7 cellular contexts compared by ENCODE assay signal in genomic region chr9:127424669-127424986, GRCh38. TPM values are rescaled to one million over a fixed set of nuclear protein-coding genes. Genes with fewer than 3 reads are reported as not detected.
DNase-seq lines count a peak whose midpoint lies in the region; ATAC-seq and TF ChIP-seq lines count a peak whose summit lies in the region.

No MANE protein-coding gene starts in this region.

- TF ChIP-seq EP300 in gastroesophageal sphincter (IDR thresholded peaks at IDR 0.05), result no peak

- H3K36me3 ChIP-seq in gastroesophageal sphincter (peaks cover 0 to 19% of the 10 kb centered on the region in 2 donors), gastrocnemius medialis (peaks cover 0 to 13% of the 10 kb centered on the region in 2 donors)

- H3K27me3 ChIP-seq in gastroesophageal sphincter, result no peaks in the 10 kb centered on the region
- H3K27me3 ChIP-seq in gastrocnemius medialis, result no peaks in the 10 kb centered on the region

- H3K9me3 ChIP-seq in gastroesophageal sphincter, result no peaks in the 10 kb centered on the region
- no peaks in the 10 kb centered on the region for H3K9me3 ChIP-seq in gastrocnemius medialis

- WGBS in gastroesophageal sphincter (ENCODE audit: low coverage in 1 of 2), 2 donors, result 1 to 3% methylated on average over 8 to 12 of the region's 13 CpGs

- intact Hi-C loops in gastrocnemius medialis (cut with DNase I; ENCODE audit: low total_unique reads), result loop anchor here (1.0 kb wide), 3 partner anchors 27 to 200 kb away; partner anchors contain the start of genes LRSAM1 and RPL12

- TF ChIP-seq POLR2A in gastroesophageal sphincter (IDR thresholded peaks at IDR 0.05) (no peak), gastrocnemius medialis (IDR thresholded peaks at IDR 0.05) (no peak)

- DNase-seq in activated CD4-positive, alpha-beta T cell treated with anti-CD3 and anti-CD28 coated beads, Interleukin-2, amount 50 U/mL, for 4 hours, result peak; percentile 33 to 40
- DNase-seq in gastrocnemius medialis (peak in 1 of 2 donors; percentile 14), NCI-H2107 (lab: John Stamatoyannopoulos, UW) (no peak), occipital lobe (lab: John Stamatoyannopoulos, UW) (no peak)

- TF ChIP-seq CTCF in gastroesophageal sphincter (IDR thresholded peaks at IDR 0.05) (no peak), gastrocnemius medialis (IDR thresholded peaks at IDR 0.05 in 4 of 5, conservative IDR thresholded peaks at IDR 0.05 in 1 of 5) (no peak)

- H3K4me1 ChIP-seq in gastroesophageal sphincter (peaks cover 7 to 61% (median 21%) of the 10 kb centered on the region in 3 donors), gastrocnemius medialis (peaks cover 34 to 36% of the 10 kb centered on the region in 2 donors)

- H3K27ac ChIP-seq in gastroesophageal sphincter, result peak overlapping the region; percentile 59 to 93 (median 92)
- peak overlapping the region; percentile 91 to 97 (median 95) for H3K27ac ChIP-seq in gastrocnemius medialis

- in situ Hi-C loops in gastrocnemius medialis (cut with MboI; ENCODE audit: low sequenced_read_pairs in 4 of 4), result loop anchor here in 1 of 4 donors (25.0 kb wide), 1 partner anchor 487 kb away; no protein-coding TSS in a partner anchor

- ATAC-seq in GM18870 (IDR thresholded peaks at IDR 0.05; ENCODE audit: unreplicated experiment) (peak; percentile 8), HG03354 (IDR thresholded peaks at IDR 0.05; ENCODE audit: poor library complexity, severe bottlenecking, unreplicated experiment) (peak; percentile 31), gastroesophageal sphincter (no peak), gastrocnemius medialis (peak; percentile 55 to 56)

- H3K4me3 ChIP-seq in gastroesophageal sphincter, result peak overlapping the region; percentile 59 to 67
- peak overlapping the region; percentile 84 to 98 (median 92) for H3K4me3 ChIP-seq in gastrocnemius medialis

RNA-seq across cellular contexts. Expression of gene ZNF79, which starts 0.4 kb away (rescaled TPM):
- total RNA-seq in gastroesophageal sphincter (10 to 100 TPM in 3 of 4 donors, 1 to 10 TPM in 1; 5.3 to 16.3 (median 12.7) TPM), gastrocnemius medialis (1 to 10 TPM; 3.9 to 9.3 (median 6.4) TPM), occipital lobe (12.8 TPM)

RNA-seq across cellular contexts. Expression of gene RPL12, which starts 26.6 kb away (rescaled TPM):
- 1,000 to 10,000 TPM in 3 of 4 donors, 100 to 1,000 TPM in 1; 879 to 2,906 (median 1,722) TPM for total RNA-seq in gastroesophageal sphincter
- 1,000 to 10,000 TPM; 1,654 to 2,251 (median 1,749) TPM for total RNA-seq in gastrocnemius medialis
- total RNA-seq in occipital lobe, result 798 TPM

RNA-seq across cellular contexts. Expression of gene LRSAM1, which starts 26.7 kb away (rescaled TPM):
- total RNA-seq in gastroesophageal sphincter, result 10 to 100 TPM; 15.5 to 26.5 (median 20.2) TPM
- total RNA-seq in gastrocnemius medialis, result 10 to 100 TPM; 10.2 to 17.3 (median 16.1) TPM
- total RNA-seq in occipital lobe, result 23.7 TPM

RNA-seq across cellular contexts. Expression of gene SLC2A8, which starts 27.7 kb away (rescaled TPM):
- total RNA-seq in gastroesophageal sphincter (10 to 100 TPM; 23.7 to 40.2 (median 29.8) TPM), gastrocnemius medialis (10 to 100 TPM; 19.8 to 31.2 (median 25.7) TPM), occipital lobe (9.2 TPM)

Comparison
In these comparisons a context has a peak if more than half of its experiments do, and no peak if none do; other contexts are left out.
1. DNase-seq: peak in activated CD4-positive, alpha-beta T cell treated with anti-CD3 and anti-CD28 coated beads, Interleukin-2, amount 50 U/mL, for 4 hours (2 of 2); none in NCI-H2107 (single experiment) and occipital lobe (single experiment).